32 cellular contexts compared by ENCODE assay signal in the genomic region with DNA sequence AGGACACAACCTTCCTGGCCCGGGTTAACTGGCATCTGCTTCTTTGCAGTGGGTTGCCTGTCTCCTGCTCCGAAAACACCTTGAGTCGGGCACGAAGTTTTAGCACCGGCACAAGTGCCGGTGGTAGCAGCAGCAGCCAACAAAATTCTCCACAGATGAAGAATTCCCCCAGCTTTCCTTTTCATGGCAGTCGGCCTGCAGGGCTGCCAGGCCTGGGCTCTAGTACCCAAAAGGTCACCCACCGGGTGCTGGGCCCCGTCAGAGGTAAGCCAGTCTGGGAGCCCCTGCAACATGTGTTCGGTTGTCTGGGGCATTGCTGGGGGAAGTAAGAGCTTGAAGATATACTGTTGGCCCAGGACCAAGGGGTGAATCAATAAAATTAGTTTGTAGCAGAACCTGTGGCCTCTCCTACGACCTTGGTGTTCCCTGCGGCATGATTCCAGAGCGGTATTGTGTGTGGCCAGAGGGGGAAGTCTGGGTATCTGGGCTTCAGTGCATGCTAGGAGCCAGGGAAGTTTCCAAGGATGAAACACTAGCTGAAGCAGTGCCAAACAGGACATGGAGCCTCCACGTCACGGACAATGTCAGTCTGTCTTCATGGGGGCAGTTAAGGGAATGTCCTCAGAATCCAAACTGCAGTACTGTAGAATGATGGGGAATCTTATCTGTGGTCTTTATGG. TPM values are rescaled to one million over a fixed set of nuclear protein-coding genes. Genes with fewer than 3 reads are reported as not detected.
A peak's percentile ranks its signal among the peaks of the same experiment; 100 is the strongest.
DNase-seq lines count a peak whose midpoint lies in the region; ATAC-seq, FAIRE-seq and TF ChIP-seq lines count a peak whose summit lies in the region.
"Had no signal": no experiment of that assay in that cellular context is flagged by ENCODE, and none has a peak within 500 bp of the region (broad histone marks: within the 10 kb centered on the region; RNA-seq: fewer than 3 reads in every experiment).

No MANE protein-coding gene starts in this region.

- 88% methylated on average over 15 of the region's 15 CpGs for WGBS in K562 (ENCODE audit: insufficient coverage, low coverage, missing lambda C conversion rate)

- DNase-seq in activated CD4-positive, alpha-beta T cell treated with anti-CD3 and anti-CD28 coated beads, Interleukin-2, amount 10 ng/mL, durations not matched to agents 7 days and 5 days = no peak
- DNase-seq in activated CD4-positive, alpha-beta T cell treated with anti-CD3 and anti-CD28 coated beads, Interleukin-2, amount 50 U/mL, for 1 hour = no peak
- DNase-seq in K562 (ENCODE audit: extremely low read depth in 1 of 4, low spot score in 3 of 4) (no peak), fibroblast of pulmonary artery (ENCODE audit: low read depth) (peak; percentile 77), pulmonary artery endothelial cell (ENCODE audit: low read depth, low spot score) (peak; percentile 39), nucleus accumbens (lab: John Stamatoyannopoulos, UW) (no peak), NCI-H1048 (lab: John Stamatoyannopoulos, UW) (no peak)
- DNase-seq: 8988T; activated CD4-positive, alpha-beta T cell treated with anti-CD3 and anti-CD28 coated beads for 36 hours; Kasumi-1; kidney glomerular epithelial cell; NCI-H1436; NCI-H2107; NCI-H345; NCI-H69; PC-9; SIG-M5; T-helper 9 cell had no signal

- TF ChIP-seq CTCF in K562 (IDR thresholded peaks at IDR 0.05 in 2 of 3, conservative IDR thresholded peaks at IDR 0.05 in 1 of 3; ENCODE audit: insufficient read depth in 2 of 3, low read depth in 1 of 3, low read length in 3 of 3) (no peak), fibroblast of pulmonary artery (IDR thresholded peaks at IDR 0.05; ENCODE audit: low read length, missing control alignments) (no peak)

- ATAC-seq in K562 = no peak
- ATAC-seq in GM18907 (IDR thresholded peaks at IDR 0.05; ENCODE audit: unreplicated experiment) = no peak
- ATAC-seq: activated CD4-positive, alpha-beta T cell treated with anti-CD3 and anti-CD28 coated beads for 36 hours; activated naive CD4-positive, alpha-beta T cell treated with anti-CD3 and anti-CD28 coated beads, Interleukin-2, amount 50 U/mL, for 72 hours; activated T-helper 17 cell treated with anti-CD3 and anti-CD28 coated beads, Interleukin-2, amount 50 U/mL, for 72 hours; esophagus mucosa; stimulated activated memory B cell treated with anti-CD40 and anti-IgM and Interleukin-4, amounts not matched to agents 10 μg/mL and 1 μg/mL and 100 μg/mL, for 72 hours had no signal

- H3K4me1 ChIP-seq in K562 (replicated peaks in 1 of 2; ENCODE audit: control insufficient read depth in 2 of 2, insufficient read depth in 2 of 2, low read length in 2 of 2) = peaks cover 32 to 37% of the 10 kb centered on the region in 2 experiments

- in situ Hi-C loops in K562 (cut with MboI) = no loop called here

- TF ChIP-seq POLR2A in K562 (conservative IDR thresholded peaks at IDR 0.05) = no peak

- peaks cover 63% of the 10 kb centered on the region for H3K36me3 ChIP-seq in K562 (ENCODE audit: control insufficient read depth, insufficient read depth, low read length)

- H3K9me3 Mint-ChIP-seq in activated CD4-positive, alpha-beta T cell treated with anti-CD3 and anti-CD28 coated beads, Interleukin-2, amount 10 ng/mL, durations not matched to agents 7 days and 5 days = no peaks in the 10 kb centered on the region
- H3K9me3 Mint-ChIP-seq: activated naive CD4-positive, alpha-beta T cell treated with anti-CD3 and anti-CD28 coated beads, Interleukin-2, amount 50 U/mL, for 72 hours; activated T-helper 17 cell treated with anti-CD3 and anti-CD28 coated beads, Interleukin-2, amount 50 U/mL, for 72 hours; memory B cell; stimulated activated memory B cell treated with anti-CD40 and anti-IgM and Interleukin-4, amounts not matched to agents 10 μg/mL and 1 μg/mL and 100 μg/mL, for 72 hours had no signal

- intact Hi-C loops in K562 (cut with micrococcal nuclease) = no loop called here

- CTCF ChIA-PET in activated CD4-positive, alpha-beta T cell treated with anti-CD3 and anti-CD28 coated beads, Interleukin-2, amount 10 ng/mL, durations not matched to agents 7 days and 5 days (lab: Charles Lee) = interaction anchor here (1.0 to 1.8 kb wide), 7 partner anchors 9 to 244 kb away, joined by 3 to 6 read pairs (median 4); a partner anchor contains a TSS
- CTCF ChIA-PET in K562 (lab: Yijun Ruan, JAX; ENCODE audit: low intra/inter-chr PET ratio) = no interaction called here

- no TSS peak for BruUV-seq in K562 (replicated peaks; lab: Mats Ljungman, UMichigan)

- no peak overlapping the region for H3K4me2 ChIP-seq in K562 (ENCODE audit: insufficient read depth, low read length)
- H3K4me2 ChIP-seq: PC-9 had no signal

- H3K79me2 ChIP-seq in K562 (ENCODE audit: control insufficient read depth, insufficient read depth, low read length) = no peaks in the 10 kb centered on the region

- no peak overlapping the region for H3K4me3 Mint-ChIP-seq in activated CD4-positive, alpha-beta T cell treated with anti-CD3 and anti-CD28 coated beads, Interleukin-2, amount 10 ng/mL, durations not matched to agents 7 days and 5 days
- H3K4me3 Mint-ChIP-seq: activated CD4-positive, alpha-beta T cell treated with anti-CD3 and anti-CD28 coated beads for 36 hours; activated T-helper 17 cell treated with anti-CD3 and anti-CD28 coated beads, Interleukin-2, amount 50 U/mL, for 72 hours; memory B cell; stimulated activated memory B cell treated with anti-CD40 and anti-IgM and Interleukin-4, amounts not matched to agents 10 μg/mL and 1 μg/mL and 100 μg/mL, for 72 hours had no signal

- H3K9me1 ChIP-seq in K562 (ENCODE audit: control insufficient read depth, insufficient read depth, low read length) = no peaks in the 10 kb centered on the region

- H4K20me1 ChIP-seq in K562 (replicated peaks; ENCODE audit: control insufficient read depth, insufficient read depth, low read length) = no peaks in the 10 kb centered on the region

- H3K27ac ChIP-seq in K562 (ENCODE audit: extremely low read depth, low read depth, low read length) = no peak overlapping the region
- H3K27ac ChIP-seq: C4-2B, neutrophil, PC-9, VCaP had no signal

- FAIRE-seq in K562 (lab: Jason Lieb, UNC) = no peak
- FAIRE-seq: bronchial epithelial cell, frontal cortex, GM12892 had no signal

- POLR2A ChIA-PET in activated CD4-positive, alpha-beta T cell treated with anti-CD3 and anti-CD28 coated beads, Interleukin-2, amount 10 ng/mL, durations not matched to agents 7 days and 5 days (lab: Charles Lee) = interaction anchor here (1.0 kb wide), 1 partner anchor 12 kb away, joined by 3 read pairs; a partner anchor contains a TSS
- POLR2A ChIA-PET in K562 (lab: Yijun Ruan, JAX) = interaction anchor here (0.8 to 10.5 kb wide), 10 partner anchors 7 to 102 kb away, joined by 3 to 112 read pairs (median 4); a partner anchor contains a TSS

- H3K27ac Mint-ChIP-seq in activated CD4-positive, alpha-beta T cell treated with anti-CD3 and anti-CD28 coated beads, Interleukin-2, amount 10 ng/mL, durations not matched to agents 7 days and 5 days = peak overlapping the region; percentile 42
- H3K27ac Mint-ChIP-seq: activated CD4-positive, alpha-beta T cell treated with anti-CD3 and anti-CD28 coated beads for 36 hours; activated T-helper 17 cell treated with anti-CD3 and anti-CD28 coated beads, Interleukin-2, amount 50 U/mL, for 72 hours; memory B cell; progenitor cell of endocrine pancreas; stimulated activated memory B cell treated with anti-CD40 and anti-IgM and Interleukin-4, amounts not matched to agents 10 μg/mL and 1 μg/mL and 100 μg/mL, for 72 hours had no signal

- H3K4me3 ChIP-seq in K562 (no peak overlapping the region), fibroblast of pulmonary artery (replicated peaks; ENCODE audit: low read depth, low read length) (no peak overlapping the region)
- H3K4me3 ChIP-seq: coronary artery, PC-9 had no signal

- no peak overlapping the region for H2AFZ ChIP-seq in K562 (ENCODE audit: low read depth, low read length)
- H2AFZ ChIP-seq: PC-9 had no signal

- no peak overlapping the region for H3K9ac ChIP-seq in K562 (ENCODE audit: insufficient read depth in 1 of 2, low read depth in 2 of 2, low read length in 2 of 2)

- H3K4me1 Mint-ChIP-seq in activated CD4-positive, alpha-beta T cell treated with anti-CD3 and anti-CD28 coated beads, Interleukin-2, amount 10 ng/mL, durations not matched to agents 7 days and 5 days = no peaks in the 10 kb centered on the region
- H3K4me1 Mint-ChIP-seq: activated CD4-positive, alpha-beta T cell treated with anti-CD3 and anti-CD28 coated beads for 36 hours; stimulated activated memory B cell treated with anti-CD40 and anti-IgM and Interleukin-4, amounts not matched to agents 10 μg/mL and 1 μg/mL and 100 μg/mL, for 72 hours had no signal

- no peaks in the 10 kb centered on the region for H3K27me3 Mint-ChIP-seq in activated CD4-positive, alpha-beta T cell treated with anti-CD3 and anti-CD28 coated beads, Interleukin-2, amount 10 ng/mL, durations not matched to agents 7 days and 5 days
- H3K27me3 Mint-ChIP-seq: activated CD4-positive, alpha-beta T cell treated with anti-CD3 and anti-CD28 coated beads for 36 hours; activated T-helper 17 cell treated with anti-CD3 and anti-CD28 coated beads, Interleukin-2, amount 50 U/mL, for 72 hours; memory B cell; progenitor cell of endocrine pancreas; stimulated activated memory B cell treated with anti-CD40 and anti-IgM and Interleukin-4, amounts not matched to agents 10 μg/mL and 1 μg/mL and 100 μg/mL, for 72 hours had no signal

- no peak for TF ChIP-seq RAD21 in K562 (CRISPR knock-in tag; conservative IDR thresholded peaks at IDR 0.05 in 1 of 2, IDR thresholded peaks at IDR 0.05 in 1 of 2)

- TF ChIP-seq EP300 in K562 (IDR thresholded peaks at IDR 0.05; ENCODE audit: low read length) = no peak

- no peaks in the 10 kb centered on the region for H3K27me3 ChIP-seq in K562 (ENCODE audit: control insufficient read depth in 2 of 2, insufficient read depth in 2 of 2, low read length in 2 of 2)
- H3K27me3 ChIP-seq: neutrophil had no signal

- peaks cover 17% of the 10 kb centered on the region for H3K36me3 Mint-ChIP-seq in activated CD4-positive, alpha-beta T cell treated with anti-CD3 and anti-CD28 coated beads, Interleukin-2, amount 10 ng/mL, durations not matched to agents 7 days and 5 days (ENCODE audit: low read depth)

- H3K9me3 ChIP-seq in K562 (replicated peaks; ENCODE audit: control insufficient read depth, insufficient read depth, low read depth, low read length) = no peaks in the 10 kb centered on the region
- H3K9me3 ChIP-seq: neutrophil had no signal

RNA-seq across cellular contexts. Expression of a gene that starts 7.8 kb away (rescaled TPM):
- 10 to 100 TPM; 17.9 to 19.1 TPM for total RNA-seq in activated CD4-positive, alpha-beta T cell treated with anti-CD3 and anti-CD28 coated beads, Interleukin-2, amount 10 ng/mL, durations not matched to agents 7 days and 5 days
- total RNA-seq in K562 (2011; cell fraction: chromatin; rRNA removed; ENCODE audit: low replicate concordance) = 40.2 and 80.6 TPM in 2 replicates
- 34.5 and 47.0 TPM in 2 replicates for total RNA-seq in K562 (2011; cell fraction: nucleolus; rRNA removed)
- total RNA-seq in K562 (2011; cell fraction: nucleoplasm; rRNA removed) = 34.2 and 36.7 TPM in 2 replicates
- total RNA-seq in K562 (2014; rRNA removed) (26.2 and 30.3 TPM in 2 replicates), K562 (2014; rRNA removed; fragmentation: Illumina TruSeq; extraction: Trizol) (25.8 and 26.4 TPM in 2 replicates), K562 (2015; rRNA removed; fragmentation: Illumina TruSeq; extraction: Trizol) (28.7 and 29.1 TPM in 2 replicates), K562 (2021) (37.6 and 40.3 TPM in 2 replicates), pulmonary artery endothelial cell (18.8 and 24.3 TPM in 2 replicates)
- polyA plus RNA-seq in K562 (2011; rRNA removed) (48.3 and 52.7 TPM in 2 replicates), K562 (2014; fragmentation: Illumina TruSeq; extraction: Trizol) (49.5 and 52.3 TPM in 2 replicates), K562 (2014; fragmentation: Nextera tagmentation; extraction: Ambion mirVana) (1 to 10 TPM; 3.3 to 6.3 TPM), K562 (2014; rRNA removed) (24.9 and 33.8 TPM in 2 replicates)
- 61.4 and 68.7 TPM in 2 replicates for polyA plus RNA-seq in K562 (2011; cell fraction: cytosol; rRNA removed)
- polyA plus RNA-seq in K562 (2011; cell fraction: nucleus; rRNA removed) = 59.7 and 61.5 TPM in 2 replicates
- polyA plus RNA-seq in K562 (2012) = 33.2 and 62.0 TPM in 2 replicates
- polyA minus RNA-seq in K562 (2011; rRNA and poly(A)+ RNA removed) = 42.1 and 50.9 TPM in 2 replicates
- polyA minus RNA-seq in K562 (2011; cell fraction: cytosol; rRNA and poly(A)+ RNA removed) = 22.4 and 26.2 TPM in 2 replicates
- 20.7 and 27.2 TPM in 2 replicates for polyA minus RNA-seq in K562 (2011; cell fraction: nucleus; rRNA and poly(A)+ RNA removed)

RNA-seq across cellular contexts. Expression of a gene that starts 12.2 kb away (rescaled TPM):
- total RNA-seq in activated CD4-positive, alpha-beta T cell treated with anti-CD3 and anti-CD28 coated beads, Interleukin-2, amount 10 ng/mL, durations not matched to agents 7 days and 5 days = 100 to 1,000 TPM; 309 to 386 TPM
- total RNA-seq in K562 (2011; cell fraction: chromatin; rRNA removed; ENCODE audit: low replicate concordance) = 32.9 and 75.2 TPM in 2 replicates
- 76.6 and 92.2 TPM in 2 replicates for total RNA-seq in K562 (2011; cell fraction: nucleolus; rRNA removed)
- total RNA-seq in K562 (2011; cell fraction: nucleoplasm; rRNA removed) = 88.9 and 136 TPM in 2 replicates
- total RNA-seq in K562 (2014; rRNA removed) = 186 and 199 TPM in 2 replicates
- 263 and 292 TPM in 2 replicates for total RNA-seq in K562 (2014; rRNA removed; fragmentation: Illumina TruSeq; extraction: Trizol)
- total RNA-seq in K562 (2015; rRNA removed; fragmentation: Illumina TruSeq; extraction: Trizol) = 335 and 366 TPM in 2 replicates
- total RNA-seq in K562 (2021) = 239 and 266 TPM in 2 replicates
- 328 and 435 TPM in 2 replicates for polyA plus RNA-seq in K562 (2011; rRNA removed)
- polyA plus RNA-seq in K562 (2011; cell fraction: cytosol; rRNA removed) = 794 and 995 TPM in 2 replicates
- polyA plus RNA-seq in K562 (2011; cell fraction: nucleus; rRNA removed) = 204 and 270 TPM in 2 replicates
- polyA plus RNA-seq in K562 (2012) = 363 and 494 TPM in 2 replicates
- 503 and 545 TPM in 2 replicates for polyA plus RNA-seq in K562 (2014; fragmentation: Illumina TruSeq; extraction: Trizol)
- 1,000 to 10,000 TPM; 1,144 to 1,155 TPM for polyA plus RNA-seq in K562 (2014; fragmentation: Nextera tagmentation; extraction: Ambion mirVana)
- 355 and 369 TPM in 2 replicates for polyA plus RNA-seq in K562 (2014; rRNA removed)
- 170 and 193 TPM in 2 replicates for polyA minus RNA-seq in K562 (2011; rRNA and poly(A)+ RNA removed)
- polyA minus RNA-seq in K562 (2011; cell fraction: cytosol; rRNA and poly(A)+ RNA removed) = 371 and 384 TPM in 2 replicates
- 63.4 and 99.5 TPM in 2 replicates for polyA minus RNA-seq in K562 (2011; cell fraction: nucleus; rRNA and poly(A)+ RNA removed)
- total RNA-seq in pulmonary artery endothelial cell = 360 and 398 TPM in 2 replicates

RNA-seq across cellular contexts. Expression of a gene that starts 19.1 kb away (rescaled TPM):
- under 1 TPM; 0.56 to 0.64 TPM for total RNA-seq in activated CD4-positive, alpha-beta T cell treated with anti-CD3 and anti-CD28 coated beads, Interleukin-2, amount 10 ng/mL, durations not matched to agents 7 days and 5 days
- total RNA-seq in K562 (2011; cell fraction: chromatin; rRNA removed; ENCODE audit: low replicate concordance) = 0.26 and 1.00 TPM in 2 replicates
- total RNA-seq in K562 (2011; cell fraction: nucleolus; rRNA removed) = 1.6 and 2.0 TPM in 2 replicates
- total RNA-seq in K562 (2011; cell fraction: nucleoplasm; rRNA removed) = 0.51 and 0.61 TPM in 2 replicates
- total RNA-seq in K562 (2014; rRNA removed) (2.2 and 2.7 TPM in 2 replicates), K562 (2014; rRNA removed; fragmentation: Illumina TruSeq; extraction: Trizol) (0.04 TPM in 1 of 2 replicates, not detected in the other), K562 (2015; rRNA removed; fragmentation: Illumina TruSeq; extraction: Trizol) (0.54 and 0.75 TPM in 2 replicates), K562 (2021) (1.0 and 1.5 TPM in 2 replicates), pulmonary artery endothelial cell (13.8 and 21.6 TPM in 2 replicates)
- polyA plus RNA-seq in K562 (2011; rRNA removed) (0.24 and 0.43 TPM in 2 replicates), K562 (2014; fragmentation: Illumina TruSeq; extraction: Trizol) (0.06 and 0.37 TPM in 2 replicates), K562 (2014; fragmentation: Nextera tagmentation; extraction: Ambion mirVana) (not detected), K562 (2014; rRNA removed) (0.94 and 1.1 TPM in 2 replicates)
- 0.63 and 1.3 TPM in 2 replicates for polyA plus RNA-seq in K562 (2011; cell fraction: cytosol; rRNA removed)
- 1.1 and 2.4 TPM in 2 replicates for polyA plus RNA-seq in K562 (2011; cell fraction: nucleus; rRNA removed)
- polyA plus RNA-seq in K562 (2012) = 1.1 and 1.7 TPM in 2 replicates
- polyA minus RNA-seq in K562 (2011; rRNA and poly(A)+ RNA removed) = 0.12 and 0.25 TPM in 2 replicates
- polyA minus RNA-seq in K562 (2011; cell fraction: cytosol; rRNA and poly(A)+ RNA removed) = 0.46 and 0.67 TPM in 2 replicates
- 0.78 and 0.94 TPM in 2 replicates for polyA minus RNA-seq in K562 (2011; cell fraction: nucleus; rRNA and poly(A)+ RNA removed)

RNA-seq across cellular contexts. Expression of a gene that starts 26.5 kb away (rescaled TPM):
- 10 to 100 TPM; 73.2 to 77.1 TPM for total RNA-seq in activated CD4-positive, alpha-beta T cell treated with anti-CD3 and anti-CD28 coated beads, Interleukin-2, amount 10 ng/mL, durations not matched to agents 7 days and 5 days
- 364 and 807 TPM in 2 replicates for total RNA-seq in K562 (2011; cell fraction: chromatin; rRNA removed; ENCODE audit: low replicate concordance)
- 428 and 514 TPM in 2 replicates for total RNA-seq in K562 (2011; cell fraction: nucleolus; rRNA removed)
- 376 and 406 TPM in 2 replicates for total RNA-seq in K562 (2011; cell fraction: nucleoplasm; rRNA removed)
- total RNA-seq in K562 (2014; rRNA removed) = 18.9 and 23.7 TPM in 2 replicates
- 31.0 and 34.3 TPM in 2 replicates for total RNA-seq in K562 (2014; rRNA removed; fragmentation: Illumina TruSeq; extraction: Trizol)
- total RNA-seq in K562 (2015; rRNA removed; fragmentation: Illumina TruSeq; extraction: Trizol) = 44.0 and 44.1 TPM in 2 replicates
- total RNA-seq in K562 (2021) = 78.5 and 79.6 TPM in 2 replicates
- 52.9 and 143 TPM in 2 replicates for polyA plus RNA-seq in K562 (2011; rRNA removed)
- 146 and 165 TPM in 2 replicates for polyA plus RNA-seq in K562 (2011; cell fraction: cytosol; rRNA removed)
- polyA plus RNA-seq in K562 (2011; cell fraction: nucleus; rRNA removed) = 466 and 543 TPM in 2 replicates
- polyA plus RNA-seq in K562 (2012) = 57.3 and 151 TPM in 2 replicates
- 76.9 and 81.4 TPM in 2 replicates for polyA plus RNA-seq in K562 (2014; fragmentation: Illumina TruSeq; extraction: Trizol)
- 10 to 100 TPM; 11.4 to 14.8 TPM for polyA plus RNA-seq in K562 (2014; fragmentation: Nextera tagmentation; extraction: Ambion mirVana)
- polyA plus RNA-seq in K562 (2014; rRNA removed) = 55.0 and 58.0 TPM in 2 replicates
- polyA minus RNA-seq in K562 (2011; rRNA and poly(A)+ RNA removed) = 123 TPM in 2 replicates
- 96.4 and 118 TPM in 2 replicates for polyA minus RNA-seq in K562 (2011; cell fraction: cytosol; rRNA and poly(A)+ RNA removed)
- polyA minus RNA-seq in K562 (2011; cell fraction: nucleus; rRNA and poly(A)+ RNA removed) = 142 and 264 TPM in 2 replicates
- total RNA-seq in pulmonary artery endothelial cell = 21.2 and 26.9 TPM in 2 replicates

RNA-seq across cellular contexts. Expression of a gene that starts 27.3 kb away (rescaled TPM):
- 10 to 100 TPM in 1 of 2 experiments, 1 to 10 TPM in 1; 9.7 to 10.6 TPM for total RNA-seq in activated CD4-positive, alpha-beta T cell treated with anti-CD3 and anti-CD28 coated beads, Interleukin-2, amount 10 ng/mL, durations not matched to agents 7 days and 5 days
- total RNA-seq in K562 (2011; cell fraction: chromatin; rRNA removed; ENCODE audit: low replicate concordance) = 2.0 and 6.1 TPM in 2 replicates
- total RNA-seq in K562 (2011; cell fraction: nucleolus; rRNA removed) = 5.5 and 8.5 TPM in 2 replicates
- 5.1 and 5.5 TPM in 2 replicates for total RNA-seq in K562 (2011; cell fraction: nucleoplasm; rRNA removed)
- total RNA-seq in K562 (2014; rRNA removed) = 5.8 and 9.8 TPM in 2 replicates
- total RNA-seq in K562 (2014; rRNA removed; fragmentation: Illumina TruSeq; extraction: Trizol) = 2.4 and 3.6 TPM in 2 replicates
- total RNA-seq in K562 (2015; rRNA removed; fragmentation: Illumina TruSeq; extraction: Trizol) = 8.8 and 9.2 TPM in 2 replicates
- 10.7 and 13.2 TPM in 2 replicates for total RNA-seq in K562 (2021)
- 3.4 and 3.7 TPM in 2 replicates for polyA plus RNA-seq in K562 (2011; rRNA removed)
- polyA plus RNA-seq in K562 (2011; cell fraction: cytosol; rRNA removed) = 4.3 and 6.2 TPM in 2 replicates
- polyA plus RNA-seq in K562 (2011; cell fraction: nucleus; rRNA removed) = 9.1 and 9.7 TPM in 2 replicates
- 15.4 and 17.5 TPM in 2 replicates for polyA plus RNA-seq in K562 (2012)
- 6.2 TPM in 2 replicates for polyA plus RNA-seq in K562 (2014; fragmentation: Illumina TruSeq; extraction: Trizol)
- 1 to 10 TPM; 1.5 to 2.7 TPM for polyA plus RNA-seq in K562 (2014; fragmentation: Nextera tagmentation; extraction: Ambion mirVana)
- polyA plus RNA-seq in K562 (2014; rRNA removed) = 4.8 and 5.2 TPM in 2 replicates
- polyA minus RNA-seq in K562 (2011; rRNA and poly(A)+ RNA removed) = 2.0 and 2.2 TPM in 2 replicates
- 5.2 and 6.2 TPM in 2 replicates for polyA minus RNA-seq in K562 (2011; cell fraction: cytosol; rRNA and poly(A)+ RNA removed)
- 3.3 and 3.4 TPM in 2 replicates for polyA minus RNA-seq in K562 (2011; cell fraction: nucleus; rRNA and poly(A)+ RNA removed)
- total RNA-seq in pulmonary artery endothelial cell = 2.1 and 4.6 TPM in 2 replicates

Comparison
In these comparisons a context has a peak if more than half of its experiments do, and no peak if none do; other contexts are left out.
1. DNase-seq: peak in fibroblast of pulmonary artery (single experiment) and pulmonary artery endothelial cell (single experiment); none in activated CD4-positive, alpha-beta T cell treated with anti-CD3 and anti-CD28 coated beads, Interleukin-2, amount 10 ng/mL, durations not matched to agents 7 days and 5 days (single experiment), activated CD4-positive, alpha-beta T cell treated with anti-CD3 and anti-CD28 coated beads, Interleukin-2, amount 50 U/mL, for 1 hour (single experiment), K562 (0 of 4), nucleus accumbens (0 of 56) and NCI-H1048 (single experiment).